Comparison of ENCODE assay signal across 10 cellular contexts in genomic region chr10:24894309-24894708, GRCh38. TPM values are rescaled to one million over a fixed set of nuclear protein-coding genes. Genes with fewer than 3 reads are reported as not detected.
DNase-seq lines count a peak whose midpoint lies in the region; ATAC-seq, FAIRE-seq and TF ChIP-seq lines count a peak whose summit lies in the region.
"Had no signal": no experiment of that assay in that cellular context is flagged by ENCODE, and none has a peak within 500 bp of the region (broad histone marks: within the 10 kb centered on the region; RNA-seq: fewer than 3 reads in every experiment).

No MANE protein-coding gene starts in this region.

- no peak overlapping the region for H3K4me2 ChIP-seq in K562 (ENCODE audit: insufficient read depth, low read length)

- TF ChIP-seq CTCF in BJ (IDR thresholded peaks at IDR 0.05; ENCODE audit: insufficient read depth, low read depth, low read length) (no peak), K562 (IDR thresholded peaks at IDR 0.05 in 2 of 3, conservative IDR thresholded peaks at IDR 0.05 in 1 of 3; ENCODE audit: insufficient read depth in 2 of 3, low read depth in 1 of 3, low read length in 3 of 3) (no peak)

- no peak overlapping the region for H3K9ac ChIP-seq in K562 (ENCODE audit: insufficient read depth in 1 of 2, low read depth in 2 of 2, low read length in 2 of 2)

- H3K4me3 ChIP-seq in BJ (ENCODE audit: low read depth, low read length) (no peak overlapping the region), K562 (no peak overlapping the region)
- H3K4me3 ChIP-seq: Peyer's patch had no signal

- peak; percentile 50 for DNase-seq in BJ (ENCODE audit: low read depth)
- DNase-seq in K562 (ENCODE audit: extremely low read depth in 1 of 4, low spot score in 3 of 4) = peak in 1 of 4 experiments; percentile 63
- peak; percentile 92 for DNase-seq in myocyte (ENCODE audit: low read depth)
- DNase-seq in SIG-M5 (lab: John Stamatoyannopoulos, UW) = no peak
- DNase-seq in superior temporal gyrus (ENCODE audit: extremely low spot score) = no peak
- DNase-seq in NCI-H2227 treated with DMSO at 0.1 percent for 48 hours (lab: John Stamatoyannopoulos, UW) = no peak
- DNase-seq in DMS114 treated with DMSO at 0.1 percent for 48 hours (lab: John Stamatoyannopoulos, UW; ENCODE audit: unreplicated experiment) = no peak
- DNase-seq: GF-D8 had no signal

- no TSS peak for BruUV-seq in K562 (replicated peaks; lab: Mats Ljungman, UMichigan)

- H3K27me3 ChIP-seq in BJ (ENCODE audit: control insufficient read depth, insufficient read depth, low read length) = no peaks in the 10 kb centered on the region
- no peaks in the 10 kb centered on the region for H3K27me3 ChIP-seq in K562 (ENCODE audit: control insufficient read depth in 2 of 2, insufficient read depth in 2 of 2, low read length in 2 of 2)
- H3K27me3 ChIP-seq: Peyer's patch had no signal

- peak overlapping the region; percentile 78 to 97 (median 89) for H3K27ac Mint-ChIP-seq in IgD-negative memory B cell

- WGBS in K562 (ENCODE audit: insufficient coverage, low coverage, missing lambda C conversion rate) = 81% methylated on average over 5 of the region's 5 CpGs

- no peak for FAIRE-seq in K562 (lab: Jason Lieb, UNC)

- no peaks in the 10 kb centered on the region for H3K9me1 ChIP-seq in K562 (ENCODE audit: control insufficient read depth, insufficient read depth, low read length)

- H3K36me3 ChIP-seq in BJ (ENCODE audit: control insufficient read depth, insufficient read depth, low read length) = no peaks in the 10 kb centered on the region
- no peaks in the 10 kb centered on the region for H3K36me3 ChIP-seq in K562 (ENCODE audit: control insufficient read depth, insufficient read depth, low read length)
- H3K36me3 ChIP-seq: Peyer's patch had no signal

- peak; percentile 27; the same call in 1 of the 3 replicates for ATAC-seq in K562

- TF ChIP-seq RAD21 in K562 (CRISPR knock-in tag; conservative IDR thresholded peaks at IDR 0.05 in 1 of 2, IDR thresholded peaks at IDR 0.05 in 1 of 2) = no peak

- no peaks in the 10 kb centered on the region for H3K27me3 Mint-ChIP-seq in IgD-negative memory B cell

- in situ Hi-C loops in K562 (cut with MboI) = no loop called here

- TF ChIP-seq EP300 in K562 (IDR thresholded peaks at IDR 0.05; ENCODE audit: low read length) = no peak

- intact Hi-C loops in K562 (cut with micrococcal nuclease) = no loop called here

- CTCF ChIA-PET in BJ (lab: Yijun Ruan, JAX) (interaction anchor here (0.6 to 1.3 kb wide), 3 partner anchors 13 to 270 kb away, joined by 3 to 4 read pairs (median 3); no protein-coding TSS in a partner anchor), K562 (lab: Yijun Ruan, JAX; ENCODE audit: low intra/inter-chr PET ratio) (no interaction called here)

- no peak for TF ChIP-seq POLR2A in K562 (conservative IDR thresholded peaks at IDR 0.05)

- no peaks in the 10 kb centered on the region for H3K9me3 ChIP-seq in K562 (replicated peaks; ENCODE audit: control insufficient read depth, insufficient read depth, low read depth, low read length)
- H3K9me3 ChIP-seq: Peyer's patch had no signal

- peaks cover 29 to 33% (median 30%) of the 10 kb centered on the region in 3 donors for H3K4me1 Mint-ChIP-seq in IgD-negative memory B cell

- peaks cover 0 to 2% (median 0%) of the 10 kb centered on the region in 3 donors for H3K9me3 Mint-ChIP-seq in IgD-negative memory B cell

- POLR2A ChIA-PET in BJ (lab: Charles Lee) (interaction anchor here (0.6 kb wide), 2 partner anchors 9 to 129 kb away, joined by 4 to 7 read pairs; no protein-coding TSS in a partner anchor), K562 (lab: Yijun Ruan, JAX) (interaction anchor here (0.6 kb wide), 1 partner anchor 187 kb away, joined by 3 read pairs; no protein-coding TSS in a partner anchor)

- peak overlapping the region; percentile 65 to 95 (median 78) for H3K4me3 Mint-ChIP-seq in IgD-negative memory B cell

- no peaks in the 10 kb centered on the region for H4K20me1 ChIP-seq in K562 (replicated peaks; ENCODE audit: control insufficient read depth, insufficient read depth, low read length)

- peak overlapping the region; percentile 22; the same call in 1 of the 3 replicates for H3K27ac ChIP-seq in K562 (ENCODE audit: extremely low read depth, low read depth, low read length)

- peak overlapping the region; percentile 40 for H2AFZ ChIP-seq in K562 (ENCODE audit: low read depth, low read length)

- H3K79me2 ChIP-seq in K562 (ENCODE audit: control insufficient read depth, insufficient read depth, low read length) = no peaks in the 10 kb centered on the region

- H3K36me3 Mint-ChIP-seq in IgD-negative memory B cell = peaks cover 14% of the 10 kb centered on the region

- H3K4me1 ChIP-seq in K562 (replicated peaks in 1 of 2; ENCODE audit: control insufficient read depth in 2 of 2, insufficient read depth in 2 of 2, low read length in 2 of 2) = peaks cover 5 to 36% of the 10 kb centered on the region in 2 experiments
- H3K4me1 ChIP-seq: Peyer's patch had no signal

TF ChIP-seq in K562, 482 proteins besides CTCF, POLR2A, EP300 and RAD21 (continues in another document):
- TF ChIP-seq DPF2 (IDR thresholded peaks at IDR 0.05) = no peak
- TF ChIP-seq NKRF (IDR thresholded peaks at IDR 0.05; ENCODE audit: borderline replicate concordance) = no peak
- TF ChIP-seq FOXM1 (IDR thresholded peaks at IDR 0.05; ENCODE audit: low read depth) = no peak
- TF ChIP-seq FOXM1 (CRISPR knock-in tag; IDR thresholded peaks at IDR 0.05; ENCODE audit: low read depth) = no peak
- no peak for TF ChIP-seq ZBTB43 (CRISPR knock-in tag; IDR thresholded peaks at IDR 0.05)
- TF ChIP-seq E2F6 (IDR thresholded peaks at IDR 0.05; ENCODE audit: borderline replicate concordance in 1 of 2, extremely low read depth in 1 of 2, insufficient read depth in 1 of 2, insufficient read length in 1 of 2, low read depth in 1 of 2, low read length in 1 of 2, poor library complexity in 1 of 2, severe bottlenecking in 1 of 2) = peak in 1 of 2 experiments; percentile 44
- no peak for TF ChIP-seq MECOM (CRISPR knock-in tag; IDR thresholded peaks at IDR 0.05)
- no peak for TF ChIP-seq POLR2G (IDR thresholded peaks at IDR 0.05; ENCODE audit: low read depth, low read length)
- no peak for TF ChIP-seq HDGF (IDR thresholded peaks at IDR 0.05)
- TF ChIP-seq TEAD2 (tag; IDR thresholded peaks at IDR 0.05) = no peak
- peak; percentile 66 for TF ChIP-seq FOSL1 (tag; conservative IDR thresholded peaks at IDR 0.05)

RNA-seq across cellular contexts. Expression of gene PRTFDC1, which starts 58.1 kb away (rescaled TPM):
- polyA plus RNA-seq in BJ (2011; rRNA removed) = 8.1 and 18.6 TPM in 2 replicates
- 4.9 and 5.7 TPM in 2 replicates for polyA minus RNA-seq in BJ (2011; rRNA and poly(A)+ RNA removed)
- not detected for polyA plus RNA-seq in IgD-negative memory B cell
- 3.9 and 7.0 TPM in 2 replicates for total RNA-seq in K562 (2011; cell fraction: chromatin; rRNA removed; ENCODE audit: low replicate concordance)
- 2.5 and 3.3 TPM in 2 replicates for total RNA-seq in K562 (2011; cell fraction: nucleolus; rRNA removed)
- total RNA-seq in K562 (2011; cell fraction: nucleoplasm; rRNA removed) = 3.3 and 4.6 TPM in 2 replicates
- total RNA-seq in K562 (2014; rRNA removed) = 6.0 and 7.0 TPM in 2 replicates
- total RNA-seq in K562 (2014; rRNA removed; fragmentation: Illumina TruSeq; extraction: Trizol) = 10.0 and 14.4 TPM in 2 replicates
- total RNA-seq in K562 (2015; rRNA removed; fragmentation: Illumina TruSeq; extraction: Trizol) = 9.4 and 9.5 TPM in 2 replicates
- total RNA-seq in K562 (2021) = 7.5 and 8.0 TPM in 2 replicates
- 17.4 and 27.6 TPM in 2 replicates for polyA plus RNA-seq in K562 (2011; rRNA removed)
- 6.6 and 11.7 TPM in 2 replicates for polyA plus RNA-seq in K562 (2011; cell fraction: cytosol; rRNA removed)
- polyA plus RNA-seq in K562 (2011; cell fraction: nucleus; rRNA removed) = 7.0 and 9.7 TPM in 2 replicates
- 12.9 and 14.9 TPM in 2 replicates for polyA plus RNA-seq in K562 (2012)
- polyA plus RNA-seq in K562 (2014; fragmentation: Illumina TruSeq; extraction: Trizol) = 10.7 and 12.5 TPM in 2 replicates
- polyA plus RNA-seq in K562 (2014; fragmentation: Nextera tagmentation; extraction: Ambion mirVana) = 10 to 100 TPM; 19.0 to 19.7 TPM
- polyA plus RNA-seq in K562 (2014; rRNA removed) = 9.1 TPM in 2 replicates
- polyA minus RNA-seq in K562 (2011; rRNA and poly(A)+ RNA removed) = 24.3 and 33.2 TPM in 2 replicates
- 1.8 and 8.7 TPM in 2 replicates for polyA minus RNA-seq in K562 (2011; cell fraction: cytosol; rRNA and poly(A)+ RNA removed)
- polyA minus RNA-seq in K562 (2011; cell fraction: nucleus; rRNA and poly(A)+ RNA removed) = 4.0 and 7.3 TPM in 2 replicates
- 0.29 and 0.52 TPM in 2 replicates for total RNA-seq in myocyte
- polyA plus RNA-seq in myocyte (2012) = 0.20 TPM

Comparison
In these comparisons a context has a peak if more than half of its experiments do, and no peak if none do; other contexts are left out.
1. DNase-seq: peak in BJ (single experiment) and myocyte (single experiment); none in SIG-M5 (single experiment), superior temporal gyrus (single experiment), NCI-H2227 treated with DMSO at 0.1 percent for 48 hours (single experiment) and DMS114 treated with DMSO at 0.1 percent for 48 hours (single experiment).